ENCODE assay signal across 27 cellular contexts in genomic region chr19:47490031-47490430, GRCh38. TPM values are rescaled to one million over a fixed set of nuclear protein-coding genes. Genes with fewer than 3 reads are reported as not detected.
A peak's percentile ranks its signal among the peaks of the same experiment; 100 is the strongest.
DNase-seq lines count a peak whose midpoint lies in the region; ATAC-seq, FAIRE-seq and TF ChIP-seq lines count a peak whose summit lies in the region.
"Had no signal": no experiment of that assay in that cellular context is flagged by ENCODE, and none has a peak within 500 bp of the region (broad histone marks: within the 10 kb centered on the region; RNA-seq: fewer than 3 reads in every experiment).

No MANE protein-coding gene starts in this region.

- no peak overlapping the region for H3K9ac ChIP-seq in IMR-90 (ENCODE audit: low read depth, low read length)
- H3K9ac ChIP-seq in neural progenitor cell = no peak overlapping the region
- H3K9ac ChIP-seq: parathyroid adenoma had no signal

- CTCF ChIA-PET in IMR-90 (lab: Yijun Ruan, JAX) = no interaction called here

- no peak overlapping the region for H2AK9ac ChIP-seq in IMR-90 (replicated peaks; ENCODE audit: low read depth, low read length, poor library complexity)

- peaks cover 10% of the 10 kb centered on the region for H3F3A ChIP-seq in neural progenitor cell (ENCODE audit: low read depth)

- H3K36me3 ChIP-seq in IMR-90 (ENCODE audit: control insufficient read depth, insufficient read depth, low read length) = peaks cover 44% of the 10 kb centered on the region
- peaks cover 17% of the 10 kb centered on the region for H3K36me3 ChIP-seq in bronchial epithelial cell (ENCODE audit: control insufficient read depth, insufficient read depth, low read length)
- no peaks in the 10 kb centered on the region for H3K36me3 ChIP-seq in neural progenitor cell

- intact Hi-C loops in IMR-90 (cut with micrococcal nuclease) = no loop called here

- H2BK5ac ChIP-seq in IMR-90 (ENCODE audit: low read depth, low read length, poor library complexity, severe bottlenecking) = peak overlapping the region; percentile 91

- no peaks in the 10 kb centered on the region for H3K27me3 ChIP-seq in IMR-90 (ENCODE audit: control insufficient read depth, insufficient read depth, low read length)
- no peaks in the 10 kb centered on the region for H3K27me3 ChIP-seq in bronchial epithelial cell (ENCODE audit: control insufficient read depth, insufficient read depth, low read length)
- H3K27me3 ChIP-seq in neural progenitor cell = no peaks in the 10 kb centered on the region
- H3K27me3 ChIP-seq: Peyer's patch, right atrium auricular region, SJCRH30, tibial nerve had no signal

- H3K9me3 ChIP-seq in IMR-90 (ENCODE audit: control insufficient read depth, insufficient read depth, low read length) (no peaks in the 10 kb centered on the region), neural progenitor cell (ENCODE audit: low read depth) (no peaks in the 10 kb centered on the region)
- H3K9me3 ChIP-seq: left ventricle myocardium inferior, Peyer's patch, right atrium auricular region, SJCRH30, tibial nerve had no signal

- peaks cover under 1% of the 10 kb centered on the region for H3K4me1 Mint-ChIP-seq in neural progenitor cell

- H2BK20ac ChIP-seq in IMR-90 (ENCODE audit: low read depth, low read length) = no peak overlapping the region

- no peak overlapping the region for H3K18ac ChIP-seq in IMR-90 (ENCODE audit: low read depth, low read length)

- no peak for TF ChIP-seq CTCF in IMR-90 (conservative IDR thresholded peaks at IDR 0.05; ENCODE audit: low read depth, low read length)
- no peak for TF ChIP-seq CTCF in bronchial epithelial cell (IDR thresholded peaks at IDR 0.05; ENCODE audit: insufficient read depth, low read length, severe bottlenecking)
- TF ChIP-seq CTCF in neural progenitor cell (IDR thresholded peaks at IDR 0.05) = no peak
- TF ChIP-seq CTCF in GM13976 (IDR thresholded peaks at IDR 0.05; ENCODE audit: borderline replicate concordance, control extremely low read depth, extremely low read depth, insufficient read depth, missing control alignments) = no peak

- H3K27ac Mint-ChIP-seq in neural progenitor cell = no peak overlapping the region
- H3K27ac Mint-ChIP-seq: mesothelial cell of epicardium had no signal

- WGBS in IMR-90 (ENCODE audit: extremely low coverage in 2 of 2, insufficient read length in 1 of 2), 2 experiments = 88% methylated on average over 7 of the region's 7 CpGs; no CpG with 5 or more reads in 1 of the 2 experiments

- no peak overlapping the region for H2BK120ac ChIP-seq in IMR-90 (ENCODE audit: low read depth, low read length)

- FAIRE-seq in GM12892 (lab: Jason Lieb, UNC) (peak; percentile 75), bronchial epithelial cell (lab: Jason Lieb, UNC) (peak; percentile 99)

- dilution Hi-C loops in IMR-90 (cut with HindIII; ENCODE audit: low sequenced_read_pairs, unreplicated experiment) = no loop called here

- H3K27me3 Mint-ChIP-seq in neural progenitor cell (ENCODE audit: insufficient read depth, low read depth) = peaks cover 3% of the 10 kb centered on the region
- H3K27me3 Mint-ChIP-seq: activated naive CD4-positive, alpha-beta T cell treated with anti-CD3 and anti-CD28 coated beads, Interleukin-2, amount 50 U/mL, for 24 hours; naive thymus-derived CD4-positive, alpha-beta T cell; stimulated activated naive CD8-positive, alpha-beta T cell treated with anti-CD3 and anti-CD28 coated beads, Interleukin-15, amount 100 ng/mL, for 72 hours had no signal

- TF ChIP-seq POLR2A in GM12892 (IDR thresholded peaks at IDR 0.05; ENCODE audit: low read depth, low read length) = peak; percentile 23; the same call in 1 of the 2 replicates
- TF ChIP-seq POLR2A in IMR-90 (IDR thresholded peaks at IDR 0.05; ENCODE audit: low read depth, low read length) = no peak

- no peak overlapping the region for H3K4me3 ChIP-seq in IMR-90 (ENCODE audit: insufficient read depth, low read depth, low read length)
- H3K4me3 ChIP-seq in bronchial epithelial cell (ENCODE audit: low read depth, low read length) = no peak overlapping the region
- H3K4me3 ChIP-seq in neural progenitor cell = no peak overlapping the region
- H3K4me3 ChIP-seq: left ventricle myocardium inferior, Peyer's patch, right atrium auricular region, SJCRH30, tibial nerve had no signal

- no peak overlapping the region for H2AFZ ChIP-seq in IMR-90 (replicated peaks; ENCODE audit: low read length, poor library complexity)
- no peak overlapping the region for H2AFZ ChIP-seq in neural progenitor cell (replicated peaks)
- H2AFZ ChIP-seq: parathyroid adenoma had no signal

- H3K27ac ChIP-seq in IMR-90 (ENCODE audit: insufficient read depth, low read length) = no peak overlapping the region
- no peak overlapping the region for H3K27ac ChIP-seq in neural progenitor cell
- H3K27ac ChIP-seq: left ventricle myocardium inferior, parathyroid adenoma, Peyer's patch, right atrium auricular region, SJCRH30 had no signal

- H4K5ac ChIP-seq in IMR-90 (ENCODE audit: low read depth, low read length) = no peak overlapping the region

- H3K4me3 Mint-ChIP-seq in neural progenitor cell = peak overlapping the region; percentile 26
- H3K4me3 Mint-ChIP-seq: activated naive CD4-positive, alpha-beta T cell treated with anti-CD3 and anti-CD28 coated beads, Interleukin-2, amount 50 U/mL, for 24 hours; activated T-cell treated with anti-CD3 and anti-CD28 coated beads, Interleukin-2, amount 50 U/mL, for 4 hours; mesothelial cell of epicardium; naive thymus-derived CD4-positive, alpha-beta T cell; stimulated activated naive CD8-positive, alpha-beta T cell treated with anti-CD3 and anti-CD28 coated beads, Interleukin-15, amount 100 ng/mL, for 72 hours had no signal

- peaks cover 0 to 12% of the 10 kb centered on the region in 2 experiments; a peak in 2 of 4 replicates for H3K79me1 ChIP-seq in IMR-90 (ENCODE audit: low read depth in 1 of 2, low read length in 2 of 2)

- peaks cover 3% of the 10 kb centered on the region for H3K36me3 Mint-ChIP-seq in neural progenitor cell
- H3K36me3 Mint-ChIP-seq: activated naive CD4-positive, alpha-beta T cell treated with anti-CD3 and anti-CD28 coated beads, Interleukin-2, amount 50 U/mL, for 24 hours had no signal

- in situ Hi-C loops in IMR-90 (cut with MboI; ENCODE audit: low sequenced_read_pairs) = no loop called here
- in situ Hi-C loops in GM13976 (cut with MboI; ENCODE audit: low sequenced_read_pairs, unreplicated experiment) = no loop called here

- no peak overlapping the region for H3K14ac ChIP-seq in IMR-90 (replicated peaks; ENCODE audit: low read depth, low read length)

- no peak overlapping the region for H4K91ac ChIP-seq in IMR-90 (ENCODE audit: insufficient read depth, low read depth, low read length)

- H3K4me2 ChIP-seq in IMR-90 (ENCODE audit: low read depth, low read length) = no peak overlapping the region
- H3K4me2 ChIP-seq in neural progenitor cell = no peak overlapping the region

- POLR2A ChIA-PET in IMR-90 (lab: Charles Lee; ENCODE audit: unreplicated experiment) = no interaction called here

- no peak overlapping the region for H2BK15ac ChIP-seq in IMR-90 (ENCODE audit: low read depth, low read length)

- 0 out of 4 replicates have a peak overlapping the region, but pooled peaks of 1 of the 2 experiments have one; percentile 1 for H4K8ac ChIP-seq in IMR-90 (ENCODE audit: low read depth in 2 of 2, low read length in 2 of 2)

- BruUV-seq in IMR-90 (replicated peaks; lab: Mats Ljungman, UMichigan) = no TSS peak

- ATAC-seq in IMR-90 (ENCODE audit: low read depth) = no peak
- ATAC-seq in GM21367 (IDR thresholded peaks at IDR 0.05; ENCODE audit: unreplicated experiment) = no peak
- ATAC-seq: activated T-cell treated with anti-CD3 and anti-CD28 coated beads, Interleukin-2, amount 50 U/mL, for 4 hours; HCT116; naive thymus-derived CD4-positive, alpha-beta T cell; stimulated activated naive CD8-positive, alpha-beta T cell treated with anti-CD3 and anti-CD28 coated beads, Interleukin-15, amount 100 ng/mL, for 72 hours had no signal

- H4K20me1 ChIP-seq in IMR-90 (ENCODE audit: insufficient read depth, low read length) (peaks cover 6% of the 10 kb centered on the region; the same call in 1 of the 2 replicates), neural progenitor cell (ENCODE audit: low read depth) (no peaks in the 10 kb centered on the region)

- H3K9me3 Mint-ChIP-seq in neural progenitor cell = no peaks in the 10 kb centered on the region
- H3K9me3 Mint-ChIP-seq: activated naive CD4-positive, alpha-beta T cell treated with anti-CD3 and anti-CD28 coated beads, Interleukin-2, amount 50 U/mL, for 24 hours; activated T-cell treated with anti-CD3 and anti-CD28 coated beads, Interleukin-2, amount 50 U/mL, for 4 hours; mesothelial cell of epicardium; naive thymus-derived CD4-positive, alpha-beta T cell; stimulated activated naive CD8-positive, alpha-beta T cell treated with anti-CD3 and anti-CD28 coated beads, Interleukin-15, amount 100 ng/mL, for 72 hours had no signal

- TF ChIP-seq RAD21 in IMR-90 (IDR thresholded peaks at IDR 0.05; ENCODE audit: low read length) = no peak

- no peaks in the 10 kb centered on the region for H3K79me2 ChIP-seq in neural progenitor cell (ENCODE audit: low read depth)

- H3K56ac ChIP-seq in IMR-90 (ENCODE audit: extremely low read depth, insufficient read depth, low read length) = no peak overlapping the region

- no peak overlapping the region for H3K23ac ChIP-seq in IMR-90 (ENCODE audit: low read depth, low read length)

- H3K4ac ChIP-seq in IMR-90 (ENCODE audit: low read depth, low read length) = no peak overlapping the region

- no peak overlapping the region; the same call in 1 of the 2 replicates for H2AK5ac ChIP-seq in IMR-90 (ENCODE audit: low read depth, low read length)

- no peak for DNase-seq in GM12892 (ENCODE audit: insufficient read length)
- no peak for DNase-seq in IMR-90
- DNase-seq in bronchial epithelial cell (ENCODE audit: low read depth) = no peak
- DNase-seq in neural progenitor cell (ENCODE audit: low spot score) = no peak
- no peak for DNase-seq in central memory CD4-positive, alpha-beta T cell
- no peak for DNase-seq in GM13976 (ENCODE audit: low spot score)
- DNase-seq: activated CD4-positive, CD25-positive, alpha-beta regulatory T cell treated with anti-CD3 and anti-CD28 coated beads, Interleukin-2, amount 50 U/mL, for 72 hours; activated T-cell treated with anti-CD3 and anti-CD28 coated beads, Interleukin-2, amount 50 U/mL, for 4 hours; EL; foreskin fibroblast; KG1; left ventricle myocardium inferior; naive thymus-derived CD4-positive, alpha-beta T cell; NCI-H2171; NCI-H524; Peyer's patch; SJCRH30; stimulated activated CD4-positive, alpha-beta T cell treated with anti-CD3 and anti-CD28 coated beads, Interleukin-4, amount 100 ng/mL, for 1 hour; stimulated activated naive CD8-positive, alpha-beta T cell treated with anti-CD3 and anti-CD28 coated beads, Interleukin-15, amount 100 ng/mL, for 72 hours had no signal

- H3K9me1 ChIP-seq in IMR-90 (ENCODE audit: insufficient read depth, low read length) = peaks cover 6% of the 10 kb centered on the region; the same call in 1 of the 2 replicates

- H3K4me1 ChIP-seq in IMR-90 (ENCODE audit: control insufficient read depth, insufficient read depth, low read length) = no peaks in the 10 kb centered on the region
- no peaks in the 10 kb centered on the region for H3K4me1 ChIP-seq in neural progenitor cell

RNA-seq across cellular contexts. Expression of gene KPTN, which starts 6.0 kb away (rescaled TPM):
- 8.5 TPM for polyA plus RNA-seq in GM12892 (2012; ENCODE audit: missing spikeins)
- total RNA-seq in IMR-90 (2012; rRNA removed) (3.9 and 4.1 TPM in 2 replicates), bronchial epithelial cell (2.1 and 3.5 TPM in 2 replicates), neural progenitor cell (ENCODE audit: low replicate concordance) (17.8 and 18.1 TPM in 2 replicates)
- 13.5 and 15.4 TPM in 2 replicates for polyA plus RNA-seq in IMR-90 (2012; rRNA removed)
- polyA plus RNA-seq in IMR-90 (2012; cell fraction: cytosol; rRNA removed) = 8.7 and 12.4 TPM in 2 replicates
- polyA plus RNA-seq in IMR-90 (2012; cell fraction: nucleus; rRNA removed; ENCODE audit: low replicate concordance) = 32.1 and 54.1 TPM in 2 replicates

RNA-seq across cellular contexts. Expression of gene SLC8A2, which starts 18.3 kb away (rescaled TPM):
- 0.04 TPM for polyA plus RNA-seq in GM12892 (2012; ENCODE audit: missing spikeins)
- total RNA-seq in IMR-90 (2012; rRNA removed) (not detected in 2 replicates), bronchial epithelial cell (0.26 TPM in 2 replicates), neural progenitor cell (ENCODE audit: low replicate concordance) (14.5 and 17.6 TPM in 2 replicates)
- polyA plus RNA-seq in IMR-90 (2012; rRNA removed) = 0.05 and 0.10 TPM in 2 replicates
- polyA plus RNA-seq in IMR-90 (2012; cell fraction: cytosol; rRNA removed) = 0.14 TPM in 1 of 2 replicates, not detected in the other
- 0.32 and 0.45 TPM in 2 replicates for polyA plus RNA-seq in IMR-90 (2012; cell fraction: nucleus; rRNA removed; ENCODE audit: low replicate concordance)
- total RNA-seq: epithelial cell of proximal tubule, tibial nerve had no signal
- polyA plus RNA-seq: naive thymus-derived CD4-positive, alpha-beta T cell had no signal

RNA-seq across cellular contexts. Expression of gene NAPA, which starts 24.8 kb away (rescaled TPM):
- 51.0 TPM for polyA plus RNA-seq in GM12892 (2012; ENCODE audit: missing spikeins)
- total RNA-seq in IMR-90 (2012; rRNA removed) (51.7 and 76.4 TPM in 2 replicates), bronchial epithelial cell (33.0 and 33.2 TPM in 2 replicates), neural progenitor cell (ENCODE audit: low replicate concordance) (30.2 and 44.9 TPM in 2 replicates)
- 126 and 139 TPM in 2 replicates for polyA plus RNA-seq in IMR-90 (2012; rRNA removed)
- 107 and 159 TPM in 2 replicates for polyA plus RNA-seq in IMR-90 (2012; cell fraction: cytosol; rRNA removed)
- 81.6 and 139 TPM in 2 replicates for polyA plus RNA-seq in IMR-90 (2012; cell fraction: nucleus; rRNA removed; ENCODE audit: low replicate concordance)

Comparison
In these comparisons a context has a peak if more than half of its experiments do, and no peak if none do; other contexts are left out.
1. RNA of gene SLC8A2, which starts 18.3 kb away (total RNA-seq): 14.5 to 17.6 TPM in neural progenitor cell; 0.26 TPM in bronchial epithelial cell and not detected in IMR-90; every median in the first group is over 10 times any median in the second.